8 cellular contexts compared by ENCODE assay signal in genomic region chr10:107067843-107068242, GRCh38.
"Had no signal": no experiment of that assay in that cellular context is flagged by ENCODE, and none has a peak within 500 bp of the region (broad histone marks: within the 10 kb centered on the region; RNA-seq: fewer than 3 reads in every experiment).

No MANE protein-coding gene starts in this region.

- H3K27ac ChIP-seq: GM23248 had no signal

- H3K9ac ChIP-seq: GM23248 had no signal

- H3K4me3 Mint-ChIP-seq: HFFc6 had no signal

- H3K27ac Mint-ChIP-seq: HFFc6 had no signal

- H3K4me3 ChIP-seq: GM23248, HAP-1, K562 had no signal

- H3K36me3 ChIP-seq: HAP-1 had no signal

- H3K9me3 ChIP-seq: HAP-1 had no signal

- DNase-seq: GM23248, GOT3, H7, HFFc6, IMR-90, KG1 had no signal

- H3K4me1 ChIP-seq: HAP-1 had no signal
